In genomic region chr2:229433351-229433750, GRCh38 we compare ENCODE assay signal across 28 cellular contexts.
"Had no signal": no experiment of that assay in that cellular context is flagged by ENCODE, and none has a peak within 500 bp of the region (broad histone marks: within the 10 kb centered on the region; RNA-seq: fewer than 3 reads in every experiment).

No MANE protein-coding gene starts in this region.

- ATAC-seq: activated CD4-positive, alpha-beta T cell treated with anti-CD3 and anti-CD28 coated beads for 36 hours; activated CD8-positive, alpha-beta memory T cell treated with anti-CD3 and anti-CD28 coated beads, Interleukin-2, amount 10 ng/mL, durations not matched to agents 7 days and 5 days; activated CD8-positive, alpha-beta T cell treated with anti-CD3 and anti-CD28 coated beads, Interleukin-2, amount 10 ng/mL, durations not matched to agents 7 days and 5 days; activated naive CD4-positive, alpha-beta T cell treated with anti-CD3 and anti-CD28 coated beads, Interleukin-2, amount 50 U/mL, for 72 hours; esophagus mucosa; T-helper 17 cell had no signal

- H3K27ac ChIP-seq: breast epithelium, cardiac muscle cell, coronary artery had no signal

- H3K4me1 ChIP-seq: breast epithelium had no signal

- FAIRE-seq: endometrium, endothelial cell of umbilical vein had no signal

- DNase-seq: activated CD4-positive, alpha-beta memory T cell treated with anti-CD3 and anti-CD28 coated beads for 36 hours; activated CD4-positive, alpha-beta T cell treated with anti-CD3 and anti-CD28 coated beads for 36 hours; activated CD4-positive, alpha-beta T cell treated with anti-CD3 and anti-CD28 coated beads, Interleukin-2, amount 10 ng/mL, durations not matched to agents 24 days and 14 days; activated CD4-positive, CD25-positive, alpha-beta regulatory T cell; activated CD4-positive, CD25-positive, alpha-beta regulatory T cell treated with anti-CD3 and anti-CD28 coated beads, Interleukin-2, amount 50 U/mL, for 72 hours; activated CD8-positive, alpha-beta memory T cell treated with anti-CD3 and anti-CD28 coated beads, Interleukin-2, amount 10 ng/mL, durations not matched to agents 7 days and 5 days; activated CD8-positive, alpha-beta memory T cell treated with anti-CD3 and anti-CD28 coated beads, Interleukin-2, amount 50 U/mL, for 4 hours; activated CD8-positive, alpha-beta T cell treated with anti-CD3 and anti-CD28 coated beads, Interleukin-2, amount 10 ng/mL, durations not matched to agents 7 days and 5 days; activated gamma-delta T cell; activated naive CD4-positive, alpha-beta T cell; activated naive CD4-positive, alpha-beta T cell treated with anti-CD3 and anti-CD28 coated beads, Interleukin-2, amount 10 ng/mL, durations not matched to agents 7 days and 5 days; activated naive CD8-positive, alpha-beta T cell treated with anti-CD3 and anti-CD28 coated beads, Interleukin-2, amount 10 ng/mL, durations not matched to agents 7 days and 5 days; activated T-cell treated with anti-CD3 and anti-CD28 coated beads, Interleukin-2, amount 50 U/mL, for 1 hour; activated T-cell treated with anti-CD3 and anti-CD28 coated beads, Interleukin-2, amount 50 U/mL, for 48 hours; central memory CD4-positive, alpha-beta T cell; cerebellar nuclear complex; effector CD4-positive, alpha-beta T cell; head of caudate nucleus; T-helper 1 cell; T-helper 17 cell had no signal

- H3K27me3 ChIP-seq: ascending aorta, breast epithelium, cardiac muscle cell had no signal

- H3K9me3 ChIP-seq: ascending aorta, breast epithelium had no signal

- H3K4me3 ChIP-seq: ascending aorta, breast epithelium, cardiac muscle cell, coronary artery had no signal

- H3K36me3 ChIP-seq: ascending aorta, breast epithelium, cardiac muscle cell had no signal
